In the genomic region with DNA sequence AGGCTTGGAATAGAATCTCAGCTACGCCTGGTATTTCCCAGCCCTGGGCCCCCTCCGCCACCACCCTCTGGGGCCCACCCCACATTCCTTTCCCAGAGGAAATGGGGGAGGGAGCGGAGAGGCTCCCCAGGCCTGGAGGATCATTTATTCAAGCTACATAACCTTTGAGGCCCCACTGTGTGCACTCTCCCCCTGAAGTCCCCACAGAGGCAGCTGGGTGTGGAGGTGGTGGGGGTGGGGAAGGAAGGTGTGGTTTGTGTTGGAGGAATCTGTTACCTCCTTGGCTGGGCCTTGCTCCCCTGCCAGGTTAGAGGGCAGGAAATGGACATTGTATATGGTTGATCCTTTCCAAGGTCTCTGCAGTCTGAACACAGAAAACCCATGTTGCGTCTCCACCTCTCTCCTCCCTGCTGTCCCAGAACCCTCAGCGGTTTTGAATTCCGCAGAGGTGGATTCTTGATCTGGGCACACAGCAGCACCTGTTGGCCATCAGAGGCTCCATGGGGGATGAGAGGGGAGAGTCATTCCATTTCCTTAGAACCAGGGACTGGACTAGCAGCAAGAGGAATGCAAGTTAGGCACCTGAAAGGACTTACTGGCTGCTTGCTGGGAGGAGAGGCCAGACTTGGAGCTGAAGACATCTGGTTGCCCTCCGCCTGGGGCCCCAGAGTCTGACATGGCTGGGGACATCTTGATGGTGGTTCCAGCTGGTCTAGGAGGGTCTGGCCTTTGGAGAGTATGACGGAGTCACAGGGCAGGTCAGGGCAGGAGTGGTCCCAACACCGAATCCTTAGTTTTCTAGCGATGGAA, we compare ENCODE assay signal across 1 cellular context.
TF ChIP-seq lines count a peak whose summit lies in the region.

No MANE protein-coding gene starts in this region.

TF ChIP-seq in WTC11, 78 proteins besides CTCF, POLR2A, EP300 and RAD21 (continued from another document):
- TF ChIP-seq, protein P1, sequence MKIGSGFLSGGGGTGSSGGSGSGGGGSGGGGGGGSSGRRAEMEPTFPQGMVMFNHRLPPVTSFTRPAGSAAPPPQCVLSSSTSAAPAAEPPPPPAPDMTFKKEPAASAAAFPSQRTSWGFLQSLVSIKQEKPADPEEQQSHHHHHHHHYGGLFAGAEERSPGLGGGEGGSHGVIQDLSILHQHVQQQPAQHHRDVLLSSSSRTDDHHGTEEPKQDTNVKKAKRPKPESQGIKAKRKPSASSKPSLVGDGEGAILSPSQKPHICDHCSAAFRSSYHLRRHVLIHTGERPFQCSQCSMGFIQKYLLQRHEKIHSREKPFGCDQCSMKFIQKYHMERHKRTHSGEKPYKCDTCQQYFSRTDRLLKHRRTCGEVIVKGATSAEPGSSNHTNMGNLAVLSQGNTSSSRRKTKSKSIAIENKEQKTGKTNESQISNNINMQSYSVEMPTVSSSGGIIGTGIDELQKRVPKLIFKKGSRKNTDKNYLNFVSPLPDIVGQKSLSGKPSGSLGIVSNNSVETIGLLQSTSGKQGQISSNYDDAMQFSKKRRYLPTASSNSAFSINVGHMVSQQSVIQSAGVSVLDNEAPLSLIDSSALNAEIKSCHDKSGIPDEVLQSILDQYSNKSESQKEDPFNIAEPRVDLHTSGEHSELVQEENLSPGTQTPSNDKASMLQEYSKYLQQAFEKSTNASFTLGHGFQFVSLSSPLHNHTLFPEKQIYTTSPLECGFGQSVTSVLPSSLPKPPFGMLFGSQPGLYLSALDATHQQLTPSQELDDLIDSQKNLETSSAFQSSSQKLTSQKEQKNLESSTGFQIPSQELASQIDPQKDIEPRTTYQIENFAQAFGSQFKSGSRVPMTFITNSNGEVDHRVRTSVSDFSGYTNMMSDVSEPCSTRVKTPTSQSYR (CRISPR knock-in tag; IDR thresholded peaks at IDR 0.05): peak; percentile 91
- TF ChIP-seq, protein P2, sequence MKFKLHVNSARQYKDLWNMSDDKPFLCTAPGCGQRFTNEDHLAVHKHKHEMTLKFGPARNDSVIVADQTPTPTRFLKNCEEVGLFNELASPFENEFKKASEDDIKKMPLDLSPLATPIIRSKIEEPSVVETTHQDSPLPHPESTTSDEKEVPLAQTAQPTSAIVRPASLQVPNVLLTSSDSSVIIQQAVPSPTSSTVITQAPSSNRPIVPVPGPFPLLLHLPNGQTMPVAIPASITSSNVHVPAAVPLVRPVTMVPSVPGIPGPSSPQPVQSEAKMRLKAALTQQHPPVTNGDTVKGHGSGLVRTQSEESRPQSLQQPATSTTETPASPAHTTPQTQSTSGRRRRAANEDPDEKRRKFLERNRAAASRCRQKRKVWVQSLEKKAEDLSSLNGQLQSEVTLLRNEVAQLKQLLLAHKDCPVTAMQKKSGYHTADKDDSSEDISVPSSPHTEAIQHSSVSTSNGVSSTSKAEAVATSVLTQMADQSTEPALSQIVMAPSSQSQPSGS (CRISPR knock-in tag; IDR thresholded peaks at IDR 0.05; ENCODE audit: borderline replicate concordance, low read depth): no peak
- TF ChIP-seq EMX1 (CRISPR knock-in tag; IDR thresholded peaks at IDR 0.05) (peak; percentile 24; the same call in 1 of the 2 replicates), ZNF423 (CRISPR knock-in tag; IDR thresholded peaks at IDR 0.05) (peak; percentile 78; the same call in 1 of the 2 replicates), ETV6 (CRISPR knock-in tag; IDR thresholded peaks at IDR 0.05) (peak; percentile 95; the same call in 1 of the 2 replicates), MYBL2 (CRISPR knock-in tag; IDR thresholded peaks at IDR 0.05) (0 out of 2 replicates have a peak, but pooled peaks have one; percentile 37), SMAD3 (CRISPR knock-in tag; IDR thresholded peaks at IDR 0.05; ENCODE audit: borderline replicate concordance) (0 out of 2 replicates have a peak, but pooled peaks have one; percentile 13), CREM (CRISPR knock-in tag; IDR thresholded peaks at IDR 0.05) (peak; percentile 67; the same call in 1 of the 2 replicates), GTF2I (CRISPR knock-in tag; conservative IDR thresholded peaks at IDR 0.05) (peak; percentile 97), ZNF121 (CRISPR knock-in tag; IDR thresholded peaks at IDR 0.05) (peak; percentile 92), TEAD4 (CRISPR knock-in tag; IDR thresholded peaks at IDR 0.05) (peak; percentile 91; the same call in 1 of the 2 replicates), SP1 (CRISPR knock-in tag; conservative IDR thresholded peaks at IDR 0.05) (peak; percentile 80), TEAD1 (CRISPR knock-in tag; IDR thresholded peaks at IDR 0.05) (peak; percentile 97)
- TF ChIP-seq, protein P3, sequence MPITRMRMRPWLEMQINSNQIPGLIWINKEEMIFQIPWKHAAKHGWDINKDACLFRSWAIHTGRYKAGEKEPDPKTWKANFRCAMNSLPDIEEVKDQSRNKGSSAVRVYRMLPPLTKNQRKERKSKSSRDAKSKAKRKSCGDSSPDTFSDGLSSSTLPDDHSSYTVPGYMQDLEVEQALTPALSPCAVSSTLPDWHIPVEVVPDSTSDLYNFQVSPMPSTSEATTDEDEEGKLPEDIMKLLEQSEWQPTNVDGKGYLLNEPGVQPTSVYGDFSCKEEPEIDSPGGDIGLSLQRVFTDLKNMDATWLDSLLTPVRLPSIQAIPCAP (CRISPR knock-in tag; IDR thresholded peaks at IDR 0.05): no peak
- TF ChIP-seq, protein P4, sequence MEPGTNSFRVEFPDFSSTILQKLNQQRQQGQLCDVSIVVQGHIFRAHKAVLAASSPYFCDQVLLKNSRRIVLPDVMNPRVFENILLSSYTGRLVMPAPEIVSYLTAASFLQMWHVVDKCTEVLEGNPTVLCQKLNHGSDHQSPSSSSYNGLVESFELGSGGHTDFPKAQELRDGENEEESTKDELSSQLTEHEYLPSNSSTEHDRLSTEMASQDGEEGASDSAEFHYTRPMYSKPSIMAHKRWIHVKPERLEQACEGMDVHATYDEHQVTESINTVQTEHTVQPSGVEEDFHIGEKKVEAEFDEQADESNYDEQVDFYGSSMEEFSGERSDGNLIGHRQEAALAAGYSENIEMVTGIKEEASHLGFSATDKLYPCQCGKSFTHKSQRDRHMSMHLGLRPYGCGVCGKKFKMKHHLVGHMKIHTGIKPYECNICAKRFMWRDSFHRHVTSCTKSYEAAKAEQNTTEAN (CRISPR knock-in tag; IDR thresholded peaks at IDR 0.05): 0 out of 2 replicates have a peak, but pooled peaks have one; percentile 75
- TF ChIP-seq, protein P5, sequence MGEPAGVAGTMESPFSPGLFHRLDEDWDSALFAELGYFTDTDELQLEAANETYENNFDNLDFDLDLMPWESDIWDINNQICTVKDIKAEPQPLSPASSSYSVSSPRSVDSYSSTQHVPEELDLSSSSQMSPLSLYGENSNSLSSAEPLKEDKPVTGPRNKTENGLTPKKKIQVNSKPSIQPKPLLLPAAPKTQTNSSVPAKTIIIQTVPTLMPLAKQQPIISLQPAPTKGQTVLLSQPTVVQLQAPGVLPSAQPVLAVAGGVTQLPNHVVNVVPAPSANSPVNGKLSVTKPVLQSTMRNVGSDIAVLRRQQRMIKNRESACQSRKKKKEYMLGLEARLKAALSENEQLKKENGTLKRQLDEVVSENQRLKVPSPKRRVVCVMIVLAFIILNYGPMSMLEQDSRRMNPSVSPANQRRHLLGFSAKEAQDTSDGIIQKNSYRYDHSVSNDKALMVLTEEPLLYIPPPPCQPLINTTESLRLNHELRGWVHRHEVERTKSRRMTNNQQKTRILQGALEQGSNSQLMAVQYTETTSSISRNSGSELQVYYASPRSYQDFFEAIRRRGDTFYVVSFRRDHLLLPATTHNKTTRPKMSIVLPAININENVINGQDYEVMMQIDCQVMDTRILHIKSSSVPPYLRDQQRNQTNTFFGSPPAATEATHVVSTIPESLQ (CRISPR knock-in tag; IDR thresholded peaks at IDR 0.05): no peak
- TF ChIP-seq, protein P6, sequence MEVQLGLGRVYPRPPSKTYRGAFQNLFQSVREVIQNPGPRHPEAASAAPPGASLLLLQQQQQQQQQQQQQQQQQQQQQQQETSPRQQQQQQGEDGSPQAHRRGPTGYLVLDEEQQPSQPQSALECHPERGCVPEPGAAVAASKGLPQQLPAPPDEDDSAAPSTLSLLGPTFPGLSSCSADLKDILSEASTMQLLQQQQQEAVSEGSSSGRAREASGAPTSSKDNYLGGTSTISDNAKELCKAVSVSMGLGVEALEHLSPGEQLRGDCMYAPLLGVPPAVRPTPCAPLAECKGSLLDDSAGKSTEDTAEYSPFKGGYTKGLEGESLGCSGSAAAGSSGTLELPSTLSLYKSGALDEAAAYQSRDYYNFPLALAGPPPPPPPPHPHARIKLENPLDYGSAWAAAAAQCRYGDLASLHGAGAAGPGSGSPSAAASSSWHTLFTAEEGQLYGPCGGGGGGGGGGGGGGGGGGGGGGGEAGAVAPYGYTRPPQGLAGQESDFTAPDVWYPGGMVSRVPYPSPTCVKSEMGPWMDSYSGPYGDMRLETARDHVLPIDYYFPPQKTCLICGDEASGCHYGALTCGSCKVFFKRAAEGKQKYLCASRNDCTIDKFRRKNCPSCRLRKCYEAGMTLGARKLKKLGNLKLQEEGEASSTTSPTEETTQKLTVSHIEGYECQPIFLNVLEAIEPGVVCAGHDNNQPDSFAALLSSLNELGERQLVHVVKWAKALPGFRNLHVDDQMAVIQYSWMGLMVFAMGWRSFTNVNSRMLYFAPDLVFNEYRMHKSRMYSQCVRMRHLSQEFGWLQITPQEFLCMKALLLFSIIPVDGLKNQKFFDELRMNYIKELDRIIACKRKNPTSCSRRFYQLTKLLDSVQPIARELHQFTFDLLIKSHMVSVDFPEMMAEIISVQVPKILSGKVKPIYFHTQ (CRISPR knock-in tag; IDR thresholded peaks at IDR 0.05): peak; percentile 11; the same call in 1 of the 2 replicates
- TF ChIP-seq, protein P7, sequence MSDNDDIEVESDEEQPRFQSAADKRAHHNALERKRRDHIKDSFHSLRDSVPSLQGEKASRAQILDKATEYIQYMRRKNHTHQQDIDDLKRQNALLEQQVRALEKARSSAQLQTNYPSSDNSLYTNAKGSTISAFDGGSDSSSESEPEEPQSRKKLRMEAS (CRISPR knock-in tag; IDR thresholded peaks at IDR 0.05): peak; percentile 66; the same call in 1 of the 2 replicates
- TF ChIP-seq, protein P8, sequence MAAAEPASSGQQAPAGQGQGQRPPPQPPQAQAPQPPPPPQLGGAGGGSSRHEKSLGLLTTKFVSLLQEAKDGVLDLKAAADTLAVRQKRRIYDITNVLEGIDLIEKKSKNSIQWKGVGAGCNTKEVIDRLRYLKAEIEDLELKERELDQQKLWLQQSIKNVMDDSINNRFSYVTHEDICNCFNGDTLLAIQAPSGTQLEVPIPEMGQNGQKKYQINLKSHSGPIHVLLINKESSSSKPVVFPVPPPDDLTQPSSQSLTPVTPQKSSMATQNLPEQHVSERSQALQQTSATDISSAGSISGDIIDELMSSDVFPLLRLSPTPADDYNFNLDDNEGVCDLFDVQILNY (CRISPR knock-in tag; IDR thresholded peaks at IDR 0.05): 0 out of 2 replicates have a peak, but pooled peaks have one; percentile 43
